Comparison of ENCODE assay signal across 8 cellular contexts in the genomic region with DNA sequence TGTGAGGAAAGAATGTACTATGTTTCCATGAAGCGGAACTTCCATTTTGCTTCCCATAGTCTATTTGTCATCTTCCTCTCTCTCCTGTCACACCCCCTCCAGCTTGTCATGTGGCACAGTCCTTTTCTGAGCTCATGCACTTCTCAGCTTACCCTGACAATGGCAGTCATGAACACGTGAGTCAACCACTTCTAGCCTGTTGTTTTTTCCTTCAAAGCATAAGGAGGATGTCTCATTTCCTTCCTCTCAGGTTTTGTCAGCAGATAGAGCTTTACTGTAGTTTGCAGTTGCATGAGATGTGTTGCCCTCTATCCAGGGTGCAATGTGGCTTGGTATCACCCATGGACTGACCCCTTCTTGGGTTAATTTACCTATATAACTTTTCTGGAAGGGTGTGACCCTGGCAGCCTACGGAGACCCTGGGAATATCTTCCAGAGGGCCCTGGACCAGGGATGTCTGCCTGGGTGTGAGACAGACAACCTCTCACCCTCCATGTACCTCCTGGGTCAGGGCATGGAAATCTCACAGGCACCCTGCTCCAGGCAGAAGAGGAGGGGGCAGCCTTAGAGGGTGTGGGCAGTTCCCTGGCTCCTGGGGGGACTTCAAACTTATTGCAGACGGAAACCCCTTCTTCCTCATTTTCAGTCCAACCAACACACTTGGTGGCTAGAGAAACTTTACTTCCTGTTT. TPM values are rescaled to one million over a fixed set of nuclear protein-coding genes. Genes with fewer than 3 reads are reported as not detected.
DNase-seq lines count a peak whose midpoint lies in the region; ATAC-seq and TF ChIP-seq lines count a peak whose summit lies in the region.
"Had no signal": no experiment of that assay in that cellular context is flagged by ENCODE, and none has a peak within 500 bp of the region (broad histone marks: within the 10 kb centered on the region; RNA-seq: fewer than 3 reads in every experiment).

No MANE protein-coding gene starts in this region.

- H3K27me3 ChIP-seq in brain microvascular endothelial cell (replicated peaks) (no peaks in the 10 kb centered on the region), right lobe of liver (no peaks in the 10 kb centered on the region)
- H3K27me3 ChIP-seq: breast epithelium had no signal

- H3K4me3 ChIP-seq in brain microvascular endothelial cell (ENCODE audit: low read depth, low read length) (no peak overlapping the region), right lobe of liver (no peak overlapping the region)

- H3K9me3 ChIP-seq in right lobe of liver, result no peaks in the 10 kb centered on the region
- H3K9me3 ChIP-seq: breast epithelium had no signal

- H3K9me3 Mint-ChIP-seq in IgD-negative memory B cell, result no peaks in the 10 kb centered on the region
- no peaks in the 10 kb centered on the region for H3K9me3 Mint-ChIP-seq in T-helper 2 cell treated with Interferon-gamma antibody and Interleukin-4, amounts not matched to agents 5 μg/mL and 100 μg/mL, for 36 hours

- in situ Hi-C loops in brain microvascular endothelial cell (cut with HindIII; ENCODE audit: low pct_ligation_motif_present, low sequenced_read_pairs), result no loop called here

- H3K27me3 Mint-ChIP-seq in IgD-negative memory B cell, result peaks cover 2% of the 10 kb centered on the region
- peaks cover 4% of the 10 kb centered on the region for H3K27me3 Mint-ChIP-seq in T-helper 2 cell treated with Interferon-gamma antibody and Interleukin-4, amounts not matched to agents 5 μg/mL and 100 μg/mL, for 36 hours (ENCODE audit: low read depth)

- H3K4me1 ChIP-seq in right lobe of liver, result peaks cover 0 to 8% (median 0%) of the 10 kb centered on the region in 4 donors
- H3K4me1 ChIP-seq: breast epithelium had no signal

- TF ChIP-seq CTCF in brain microvascular endothelial cell (IDR thresholded peaks at IDR 0.05; ENCODE audit: low read depth, low read length, missing control alignments), result no peak
- no peak for TF ChIP-seq CTCF in right lobe of liver (IDR thresholded peaks at IDR 0.05)

- peak; percentile 83 for DNase-seq in T-helper 2 cell treated with Interferon-gamma antibody and Interleukin-4, amounts not matched to agents 5 μg/mL and 100 μg/mL, for 36 hours (ENCODE audit: low spot score)
- DNase-seq in brain microvascular endothelial cell (peak; percentile 89), right lobe of liver (peak in 1 of 3 donors; percentile 56), iPS-NIHi7 (ENCODE audit: extremely low spot score) (no peak)
- peak; percentile 76 for DNase-seq in stimulated activated naive CD4-positive, alpha-beta T cell treated with Interleukin-2 at 50 U/mL for 16 hours (lab: John Stamatoyannopoulos, UW)

- H3K27ac ChIP-seq in brain microvascular endothelial cell (peak overlapping the region; percentile 11), right lobe of liver (peak overlapping the region; percentile 47 to 76 (median 58))

- ATAC-seq in GM18873 (IDR thresholded peaks at IDR 0.05; ENCODE audit: low FRiP score, unreplicated experiment), result peak; percentile 41
- ATAC-seq in right lobe of liver, result peak; percentile 60 to 74 (median 66)

- H3K4me1 Mint-ChIP-seq in IgD-negative memory B cell, result peaks cover 21 to 41% (median 22%) of the 10 kb centered on the region in 3 donors
- H3K4me1 Mint-ChIP-seq in T-helper 2 cell treated with Interferon-gamma antibody and Interleukin-4, amounts not matched to agents 5 μg/mL and 100 μg/mL, for 36 hours (ENCODE audit: low read depth), result peaks cover 46% of the 10 kb centered on the region

- H3K36me3 Mint-ChIP-seq in IgD-negative memory B cell, result no peaks in the 10 kb centered on the region
- H3K36me3 Mint-ChIP-seq in T-helper 2 cell treated with Interferon-gamma antibody and Interleukin-4, amounts not matched to agents 5 μg/mL and 100 μg/mL, for 36 hours (ENCODE audit: low read depth), result peaks cover 8% of the 10 kb centered on the region

- WGBS in right lobe of liver (ENCODE audit: insufficient coverage, low coverage, low lambda C conversion rate, missing lambda C conversion rate), result 31% methylated on average over 4 of the region's 4 CpGs

- TF ChIP-seq POLR2A in right lobe of liver (IDR thresholded peaks at IDR 0.05), result no peak

- H3K36me3 ChIP-seq in brain microvascular endothelial cell (replicated peaks), result no peaks in the 10 kb centered on the region
- H3K36me3 ChIP-seq in right lobe of liver, result no peaks in the 10 kb centered on the region
- H3K36me3 ChIP-seq: breast epithelium had no signal

- H3K4me3 Mint-ChIP-seq in IgD-negative memory B cell, result peak overlapping the region; percentile 7 to 89 (median 63)
- peak overlapping the region; percentile 74 for H3K4me3 Mint-ChIP-seq in T-helper 2 cell treated with Interferon-gamma antibody and Interleukin-4, amounts not matched to agents 5 μg/mL and 100 μg/mL, for 36 hours

- intact Hi-C loops in right lobe of liver (cut with DNase I), result no loop called here

- peak overlapping the region; percentile 11 to 92 (median 37) for H3K27ac Mint-ChIP-seq in IgD-negative memory B cell
- H3K27ac Mint-ChIP-seq in T-helper 2 cell treated with Interferon-gamma antibody and Interleukin-4, amounts not matched to agents 5 μg/mL and 100 μg/mL, for 36 hours, result peak overlapping the region; percentile 93

RNA-seq across cellular contexts. Expression of gene ZNF267, which starts 4.0 kb away (rescaled TPM):
- polyA plus RNA-seq in IgD-negative memory B cell, result 18.1 TPM
- 1 to 10 TPM; 2.7 to 5.6 (median 3.7) TPM for total RNA-seq in right lobe of liver
